Comparison of ENCODE assay signal across 30 cellular contexts in the genomic region with DNA sequence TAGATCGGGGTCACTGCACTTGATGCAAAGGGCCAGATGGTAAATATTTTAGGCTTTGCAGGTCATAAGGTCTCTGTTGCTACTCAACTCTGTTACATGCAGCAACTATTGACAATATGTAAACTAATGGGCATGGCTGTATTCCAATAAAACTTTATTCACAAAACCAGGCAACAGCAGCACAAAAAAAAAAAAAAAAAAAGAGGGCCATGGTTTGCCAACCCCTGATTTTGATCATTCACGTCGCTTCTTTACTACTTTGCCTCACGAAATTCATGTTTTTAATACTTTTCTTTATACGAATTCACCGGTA.
"Had no signal": no experiment of that assay in that cellular context is flagged by ENCODE, and none has a peak within 500 bp of the region (broad histone marks: within the 10 kb centered on the region; RNA-seq: fewer than 3 reads in every experiment).

No MANE protein-coding gene starts in this region.

- H3K9me3 ChIP-seq: colonic mucosa, gastrocnemius medialis had no signal

- H3K27me3 Mint-ChIP-seq: dendritic cell treated with granulocyte-macrophage colony-stimulating factor and Interleukin-4, amounts not matched to agents 40 ng/mL and 50 ng/mL, for 4 days; effector memory CD8-positive, alpha-beta T cell had no signal

- FAIRE-seq: colon, endometrium, endothelial cell of umbilical vein, frontal cortex had no signal

- H3K4me1 ChIP-seq: colonic mucosa, esophagus muscularis mucosa, esophagus squamous epithelium, foreskin keratinocyte, gastrocnemius medialis, gastroesophageal sphincter, heart left ventricle, heart right ventricle had no signal

- ATAC-seq: effector memory CD8-positive, alpha-beta T cell; esophagus mucosa; foreskin keratinocyte; gastrocnemius medialis; gastroesophageal sphincter; heart left ventricle; heart right ventricle had no signal

- DNase-seq: colonic mucosa; cortex of kidney; dermis blood vessel endothelial cell; dorsolateral prefrontal cortex; effector CD4-positive, alpha-beta T cell; effector CD8-positive, alpha-beta T cell; effector memory CD4-positive, alpha-beta T cell; effector memory CD8-positive, alpha-beta T cell; endodermal cell; erythroblast; esophagus squamous epithelium; foreskin fibroblast; foreskin keratinocyte; foreskin melanocyte; gastrocnemius medialis; glutamatergic neuron; head of caudate nucleus; heart left ventricle; heart right ventricle had no signal

- H3K27me3 ChIP-seq: colonic mucosa, dorsolateral prefrontal cortex, esophagus muscularis mucosa, esophagus squamous epithelium, foreskin keratinocyte, gastrocnemius medialis, gastroesophageal sphincter, heart left ventricle, heart right ventricle, hepatocyte had no signal

- H2AFZ ChIP-seq: hepatocyte had no signal

- H3K4me1 Mint-ChIP-seq: endodermal cell had no signal

- H3K9me3 Mint-ChIP-seq: dendritic cell treated with granulocyte-macrophage colony-stimulating factor and Interleukin-4, amounts not matched to agents 40 ng/mL and 50 ng/mL, for 4 days; endodermal cell had no signal

- H3K27ac Mint-ChIP-seq: dendritic cell treated with granulocyte-macrophage colony-stimulating factor and Interleukin-4, amounts not matched to agents 40 ng/mL and 50 ng/mL, for 4 days; effector memory CD8-positive, alpha-beta T cell; endodermal cell had no signal

- H3K4me3 Mint-ChIP-seq: dendritic cell treated with granulocyte-macrophage colony-stimulating factor and Interleukin-4, amounts not matched to agents 40 ng/mL and 50 ng/mL, for 4 days; effector memory CD8-positive, alpha-beta T cell; endodermal cell had no signal

- H3K4me2 ChIP-seq: hepatocyte had no signal

- H3K79me2 ChIP-seq: hepatocyte had no signal

- H3K4me3 ChIP-seq: colonic mucosa, coronary artery, dorsolateral prefrontal cortex, esophagus muscularis mucosa, esophagus squamous epithelium, gastrocnemius medialis, gastroesophageal sphincter, heart left ventricle, heart right ventricle, hepatocyte had no signal

- H3K36me3 ChIP-seq: colonic mucosa had no signal

- H3K27ac ChIP-seq: colonic mucosa, coronary artery, dorsolateral prefrontal cortex, epithelial cell of prostate, esophagus muscularis mucosa, esophagus squamous epithelium, foreskin keratinocyte, gastrocnemius medialis, gastroesophageal sphincter, heart left ventricle, heart right ventricle, hepatocyte had no signal
